Comparison of ENCODE assay signal across 20 cellular contexts in the genomic region with DNA sequence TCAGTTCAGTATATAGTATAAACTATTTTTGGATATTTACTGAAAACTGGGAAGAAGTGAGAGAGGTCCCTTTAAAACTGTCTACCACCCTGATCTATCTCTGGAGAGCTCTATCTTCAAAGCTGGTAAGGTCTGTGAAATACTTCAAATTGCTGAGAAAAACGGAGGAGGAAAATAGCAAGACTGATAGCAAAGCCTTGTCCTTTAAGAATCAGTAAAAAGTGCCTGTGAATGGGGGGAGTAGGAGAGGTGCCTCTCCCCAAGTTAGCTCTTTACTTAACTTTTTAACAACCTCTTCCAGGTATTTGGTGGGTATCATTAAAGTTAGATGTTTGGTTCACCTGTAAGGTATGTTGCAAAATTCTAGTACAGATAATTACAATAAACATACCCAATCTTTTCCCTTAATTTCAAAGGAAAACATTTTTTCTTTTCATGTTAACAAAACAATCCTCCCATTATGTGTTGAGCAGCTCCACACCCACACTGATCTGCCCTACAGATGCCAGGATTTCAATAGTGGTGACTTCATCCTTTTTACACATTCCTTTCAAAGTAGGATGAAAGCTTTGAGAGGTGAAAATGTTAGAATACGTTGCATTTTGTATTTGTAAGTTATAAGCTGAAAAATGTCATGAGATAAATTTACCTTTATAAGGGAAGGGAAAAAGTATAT.
DNase-seq lines count a peak whose midpoint lies in the region; ATAC-seq lines count a peak whose summit lies in the region.
"Had no signal": no experiment of that assay in that cellular context is flagged by ENCODE, and none has a peak within 500 bp of the region (broad histone marks: within the 10 kb centered on the region; RNA-seq: fewer than 3 reads in every experiment).

No MANE protein-coding gene starts in this region.

- peaks cover 25% of the 10 kb centered on the region for H3K4me1 ChIP-seq in HUES48 (ENCODE audit: control insufficient read depth, insufficient read depth, low read length)
- H3K4me1 ChIP-seq: left lung, right atrium auricular region had no signal

- H3K9me3 ChIP-seq in HUES48 (ENCODE audit: control insufficient read depth, insufficient read depth, low read length): no peaks in the 10 kb centered on the region
- H3K9me3 ChIP-seq: left lung, right atrium auricular region had no signal

- peak; percentile 21 for DNase-seq in AG20443 (ENCODE audit: low spot score)
- peak; percentile 40 for DNase-seq in astrocyte of the hippocampus (ENCODE audit: low read depth, low spot score)
- peak; percentile 25 for DNase-seq in iPS-NIHi11 (ENCODE audit: low spot score)
- no peak for DNase-seq in ACHN
- no peak for DNase-seq in NCI-H2171 (lab: John Stamatoyannopoulos, UW)
- DNase-seq in stimulated activated naive B cell treated with anti-CD40 and anti-IgM and Interleukin-4, amounts not matched to agents 10 μg/mL and 1 μg/mL and 100 μg/mL, for 72 hours: no peak
- DNase-seq: activated CD4-positive, alpha-beta T cell treated with anti-CD3 and anti-CD28 coated beads for 48 hours; activated naive CD8-positive, alpha-beta T cell treated with anti-CD3 and anti-CD28 coated beads for 36 hours; activated T-cell treated with anti-CD3 and anti-CD28 coated beads, Interleukin-2, amount 50 U/mL, for 24 hours; COR-L47; erythroblast; left lung; naive B cell; NCI-H1930; NCI-H526 treated with DMSO at 0.1 percent for 48 hours had no signal

- H3K27me3 ChIP-seq in HUES48 (ENCODE audit: control insufficient read depth, insufficient read depth, low read length): no peaks in the 10 kb centered on the region
- H3K27me3 ChIP-seq: left lung, right atrium auricular region had no signal

- H3K36me3 ChIP-seq in HUES48 (ENCODE audit: control insufficient read depth, insufficient read depth, low read length): no peaks in the 10 kb centered on the region
- H3K36me3 ChIP-seq: left lung, right atrium auricular region had no signal

- H3K36me3 Mint-ChIP-seq in stimulated activated naive B cell treated with anti-CD40 and anti-IgM and Interleukin-4, amounts not matched to agents 10 μg/mL and 1 μg/mL and 100 μg/mL, for 72 hours: no peaks in the 10 kb centered on the region
- H3K36me3 Mint-ChIP-seq: naive B cell had no signal

- no peak overlapping the region for H3K27ac Mint-ChIP-seq in stimulated activated naive B cell treated with anti-CD40 and anti-IgM and Interleukin-4, amounts not matched to agents 10 μg/mL and 1 μg/mL and 100 μg/mL, for 72 hours
- H3K27ac Mint-ChIP-seq: activated naive CD8-positive, alpha-beta T cell treated with anti-CD3 and anti-CD28 coated beads for 36 hours; activated T-cell treated with anti-CD3 and anti-CD28 coated beads, Interleukin-2, amount 50 U/mL, for 24 hours; naive B cell; T-helper 2 cell treated with Interferon-gamma antibody and Interleukin-4, amounts not matched to agents 5 μg/mL and 100 μg/mL, for 36 hours had no signal

- H3K27ac ChIP-seq in HUES48 (ENCODE audit: low read depth, low read length): peak overlapping the region; percentile 90
- H3K27ac ChIP-seq: left lung, right atrium auricular region, RWPE1 had no signal

- H3K27me3 Mint-ChIP-seq in stimulated activated naive B cell treated with anti-CD40 and anti-IgM and Interleukin-4, amounts not matched to agents 10 μg/mL and 1 μg/mL and 100 μg/mL, for 72 hours: no peaks in the 10 kb centered on the region
- H3K27me3 Mint-ChIP-seq: activated naive CD8-positive, alpha-beta T cell treated with anti-CD3 and anti-CD28 coated beads for 36 hours; activated T-cell treated with anti-CD3 and anti-CD28 coated beads, Interleukin-2, amount 50 U/mL, for 24 hours; naive B cell had no signal

- peak overlapping the region; percentile 33; the same call in 1 of the 2 replicates for H3K4me3 ChIP-seq in HUES48 (ENCODE audit: low read depth, low read length)
- H3K4me3 ChIP-seq: left lung, right atrium auricular region had no signal

- no peaks in the 10 kb centered on the region for H3K9me3 Mint-ChIP-seq in stimulated activated naive B cell treated with anti-CD40 and anti-IgM and Interleukin-4, amounts not matched to agents 10 μg/mL and 1 μg/mL and 100 μg/mL, for 72 hours
- H3K9me3 Mint-ChIP-seq: activated naive CD8-positive, alpha-beta T cell treated with anti-CD3 and anti-CD28 coated beads for 36 hours; activated T-cell treated with anti-CD3 and anti-CD28 coated beads, Interleukin-2, amount 50 U/mL, for 24 hours; naive B cell; T-helper 2 cell treated with Interferon-gamma antibody and Interleukin-4, amounts not matched to agents 5 μg/mL and 100 μg/mL, for 36 hours had no signal

- H3K4me1 Mint-ChIP-seq in stimulated activated naive B cell treated with anti-CD40 and anti-IgM and Interleukin-4, amounts not matched to agents 10 μg/mL and 1 μg/mL and 100 μg/mL, for 72 hours: peaks cover 0 to 5% of the 10 kb centered on the region in 2 donors
- H3K4me1 Mint-ChIP-seq: activated naive CD8-positive, alpha-beta T cell treated with anti-CD3 and anti-CD28 coated beads for 36 hours; naive B cell had no signal

- H3K9ac ChIP-seq in HUES48 (ENCODE audit: low read depth, low read length): peak overlapping the region; percentile 30; the same call in 1 of the 2 replicates

- no peak for ATAC-seq in HG02885 (IDR thresholded peaks at IDR 0.05; ENCODE audit: poor library complexity, unreplicated experiment)
- no peak for ATAC-seq in stimulated activated naive B cell treated with anti-CD40 and anti-IgM and Interleukin-4, amounts not matched to agents 10 μg/mL and 1 μg/mL and 100 μg/mL, for 72 hours (replicated peaks)
- ATAC-seq: left lung had no signal

- in situ Hi-C loops in ACHN (cut with HindIII; ENCODE audit: low pct_ligation_motif_present, low pct_unique_long_range_greater_than_20kb, low sequenced_read_pairs): no loop called here

- no peak overlapping the region for H3K4me3 Mint-ChIP-seq in stimulated activated naive B cell treated with anti-CD40 and anti-IgM and Interleukin-4, amounts not matched to agents 10 μg/mL and 1 μg/mL and 100 μg/mL, for 72 hours
- H3K4me3 Mint-ChIP-seq: activated naive CD8-positive, alpha-beta T cell treated with anti-CD3 and anti-CD28 coated beads for 36 hours; activated T-cell treated with anti-CD3 and anti-CD28 coated beads, Interleukin-2, amount 50 U/mL, for 24 hours; naive B cell; T-helper 2 cell treated with Interferon-gamma antibody and Interleukin-4, amounts not matched to agents 5 μg/mL and 100 μg/mL, for 36 hours had no signal

Comparison
In these comparisons a context has a peak if more than half of its experiments do, and no peak if none do; other contexts are left out.
1. DNase-seq: peak in AG20443 (single experiment), astrocyte of the hippocampus (single experiment) and iPS-NIHi11 (single experiment); none in ACHN (single experiment), NCI-H2171 (single experiment) and stimulated activated naive B cell treated with anti-CD40 and anti-IgM and Interleukin-4, amounts not matched to agents 10 μg/mL and 1 μg/mL and 100 μg/mL, for 72 hours (single experiment).